In genomic region chr5:112064956-112065355, GRCh38 we compare ENCODE assay signal across 29 cellular contexts.
DNase-seq lines count a peak whose midpoint lies in the region; ATAC-seq, FAIRE-seq and TF ChIP-seq lines count a peak whose summit lies in the region.
"Had no signal": no experiment of that assay in that cellular context is flagged by ENCODE, and none has a peak within 500 bp of the region (broad histone marks: within the 10 kb centered on the region; RNA-seq: fewer than 3 reads in every experiment).

No MANE protein-coding gene starts in this region.

- CTCF ChIA-PET in GM12878 (lab: Yijun Ruan, JAX): interaction anchor here (0.6 to 1.0 kb wide), 2 partner anchors 81 to 237 kb away, joined by 3 read pairs; no protein-coding TSS in a partner anchor

- H3K36me3 ChIP-seq in GM12878 (ENCODE audit: control insufficient read depth in 2 of 2, insufficient read depth in 2 of 2, low read length in 1 of 2) (no peaks in the 10 kb centered on the region), gastroesophageal sphincter (no peaks in the 10 kb centered on the region)
- H3K36me3 ChIP-seq: neutrophil, prostate gland, sigmoid colon, thyroid gland had no signal

- no peaks in the 10 kb centered on the region for H4K20me1 ChIP-seq in GM12878 (ENCODE audit: control insufficient read depth, insufficient read depth)

- DNase-seq in GM12878 (ENCODE audit: low read depth, low spot score) (peak; percentile 3), NCI-H1417 (lab: John Stamatoyannopoulos, UW) (no peak)
- DNase-seq: activated CD4-positive, alpha-beta T cell treated with anti-CD3 and anti-CD28 coated beads for 4 hours; activated naive CD4-positive, alpha-beta T cell treated with Interleukin-2 at 50 U/mL for 16 hours; activated T-cell treated with anti-CD3 and anti-CD28 coated beads, Interleukin-2, amount 50 U/mL, for 72 hours; effector CD8-positive, alpha-beta T cell; erythroblast; foreskin keratinocyte; H7; Karpas-422; left colon; mesenchymal stem cell; NCI-H1092; NCI-H187 treated with DMSO at 0.1 percent for 48 hours; NCI-H524 treated with DMSO at 0.1 percent for 48 hours; RPMI8226; sigmoid colon; stimulated activated CD4-positive, alpha-beta T cell treated with anti-CD3 and anti-CD28 coated beads, Interleukin-15, amount 100 ng/mL, for 24 hours; stimulated activated naive CD8-positive, alpha-beta T cell treated with anti-CD3 and anti-CD28 coated beads, Interleukin-15, amount 100 ng/mL, for 72 hours; thyroid gland had no signal

- no peak for TF ChIP-seq RAD21 in GM12878 (IDR thresholded peaks at IDR 0.05; ENCODE audit: insufficient read depth, low read depth, low read length)

- no peak for FAIRE-seq in GM12878 (lab: Jason Lieb, UNC)
- FAIRE-seq: colon, D721Med had no signal

- H3K27me3 ChIP-seq in GM12878 (replicated peaks in 1 of 2; ENCODE audit: control insufficient read depth in 2 of 2, insufficient read depth in 2 of 2, low read length in 1 of 2) (no peaks in the 10 kb centered on the region), gastroesophageal sphincter (no peaks in the 10 kb centered on the region)
- H3K27me3 ChIP-seq: foreskin keratinocyte, neutrophil, sigmoid colon, thyroid gland had no signal

- H2AFZ ChIP-seq in GM12878 (ENCODE audit: control insufficient read depth, low read depth, low read length): no peak overlapping the region

- SMC1A ChIA-PET in GM12878 (lab: Charles Lee; ENCODE audit: uncharacterized antibody, unreplicated experiment): interaction anchor here (1.5 kb wide), 1 partner anchor 12 kb away, joined by 6 read pairs; no protein-coding TSS in a partner anchor

- no TSS peak for BruUV-seq in GM12878 (replicated peaks; lab: Mats Ljungman, UMichigan)

- TF ChIP-seq POLR2A in GM12878 (IDR thresholded peaks at IDR 0.05; ENCODE audit: low read depth, low read length): no peak
- TF ChIP-seq POLR2A in gastroesophageal sphincter (IDR thresholded peaks at IDR 0.05): no peak

- intact Hi-C loops in GM12878 (cut with micrococcal nuclease; ENCODE audit: unreplicated experiment): no loop called here

- no peak for TF ChIP-seq CTCF in GM12878 (IDR thresholded peaks at IDR 0.05 in 2 of 3, conservative IDR thresholded peaks at IDR 0.05 in 1 of 3; ENCODE audit: control insufficient read depth in 2 of 3, extremely low read depth in 1 of 3, insufficient read depth in 1 of 3, low read depth in 3 of 3, low read length in 3 of 3)
- no peak for TF ChIP-seq CTCF in gastroesophageal sphincter (IDR thresholded peaks at IDR 0.05)

- H3K9me3 ChIP-seq in GM12878 (replicated peaks; ENCODE audit: control insufficient read depth, insufficient read depth, low read length) (no peaks in the 10 kb centered on the region), gastroesophageal sphincter (no peaks in the 10 kb centered on the region)
- H3K9me3 ChIP-seq: neutrophil, prostate gland, sigmoid colon, thyroid gland had no signal

- H3K79me2 ChIP-seq in GM12878 (ENCODE audit: control insufficient read depth, insufficient read depth, low read length): no peaks in the 10 kb centered on the region

- H3K27ac ChIP-seq in GM12878 (ENCODE audit: control insufficient read depth, insufficient read depth) (no peak overlapping the region), gastroesophageal sphincter (no peak overlapping the region)
- H3K27ac ChIP-seq: foreskin keratinocyte, neutrophil, prostate gland, sigmoid colon, thyroid gland had no signal

- H3K4me3 ChIP-seq in GM12878 (no peak overlapping the region), gastroesophageal sphincter (no peak overlapping the region)
- H3K4me3 ChIP-seq: prostate gland, sigmoid colon, thyroid gland had no signal

- ATAC-seq in GM18520 (IDR thresholded peaks at IDR 0.05; ENCODE audit: unreplicated experiment): peak; percentile 34
- ATAC-seq in GM21390 (IDR thresholded peaks at IDR 0.05; ENCODE audit: unreplicated experiment): peak; percentile 66
- ATAC-seq in HG02885 (IDR thresholded peaks at IDR 0.05; ENCODE audit: poor library complexity, unreplicated experiment): peak; percentile 87
- peak; percentile 72 for ATAC-seq in GM12878
- no peak for ATAC-seq in GM19023 (IDR thresholded peaks at IDR 0.05; ENCODE audit: unreplicated experiment)
- ATAC-seq in gastroesophageal sphincter: no peak
- ATAC-seq: activated T-cell treated with anti-CD3 and anti-CD28 coated beads, Interleukin-2, amount 50 U/mL, for 72 hours; foreskin keratinocyte; left colon; stimulated activated naive CD8-positive, alpha-beta T cell treated with anti-CD3 and anti-CD28 coated beads, Interleukin-15, amount 100 ng/mL, for 72 hours had no signal

- RAD21 ChIA-PET in GM12878 (lab: Charles Lee; ENCODE audit: unreplicated experiment): interaction anchor here (1.3 kb wide), 1 partner anchor 39 kb away, joined by 3 read pairs; no protein-coding TSS in a partner anchor

- no peak overlapping the region for H3K9ac ChIP-seq in GM12878 (ENCODE audit: control insufficient read depth, insufficient read depth, low read length)

- TF ChIP-seq EP300 in GM12878 (IDR thresholded peaks at IDR 0.05; ENCODE audit: borderline replicate concordance in 1 of 2, control insufficient read depth in 1 of 2, low read depth in 2 of 2, low read length in 2 of 2) (no peak), gastroesophageal sphincter (IDR thresholded peaks at IDR 0.05) (no peak)

- H3K4me2 ChIP-seq in GM12878 (ENCODE audit: control insufficient read depth, insufficient read depth): no peak overlapping the region

- in situ Hi-C loops in GM12878 (cut with MboI): no loop called here

- H3K4me1 ChIP-seq in GM12878 (ENCODE audit: control insufficient read depth, insufficient read depth, low read length): no peaks in the 10 kb centered on the region; the same call in 1 of the 2 replicates
- no peaks in the 10 kb centered on the region for H3K4me1 ChIP-seq in gastroesophageal sphincter
- H3K4me1 ChIP-seq: foreskin keratinocyte, prostate gland, sigmoid colon, thyroid gland had no signal

- 47% methylated on average over 2 of the region's 2 CpGs for WGBS in GM12878 (ENCODE audit: insufficient coverage, insufficient replicate concordance, low lambda C conversion rate, missing lambda C conversion rate)
- 92 to 94% methylated on average over 2 of the region's 2 CpGs for WGBS in gastroesophageal sphincter (ENCODE audit: low coverage in 1 of 2), 2 donors

- POLR2A ChIA-PET in GM12878 (lab: Charles Lee): no interaction called here

TF ChIP-seq in GM12878, 131 proteins besides CTCF, POLR2A, EP300 and RAD21 (continues in another document):
- no peak for TF ChIP-seq SREBF2 (IDR thresholded peaks at IDR 0.05; ENCODE audit: low read length)
- TF ChIP-seq JUNB (IDR thresholded peaks at IDR 0.05): peak; percentile 74
- TF ChIP-seq TAF1 (IDR thresholded peaks at IDR 0.05; ENCODE audit: borderline replicate concordance, low read depth, low read length): no peak
- TF ChIP-seq BHLHE40 (IDR thresholded peaks at IDR 0.05; ENCODE audit: borderline replicate concordance in 1 of 2, low read depth in 2 of 2, low read length in 1 of 2): no peak
- TF ChIP-seq NFIC (IDR thresholded peaks at IDR 0.05; ENCODE audit: low read depth, low read length): peak; percentile 48; the same call in 1 of the 2 replicates
- TF ChIP-seq ATF7 (IDR thresholded peaks at IDR 0.05; ENCODE audit: low read depth): no peak
- TF ChIP-seq, protein P1, sequence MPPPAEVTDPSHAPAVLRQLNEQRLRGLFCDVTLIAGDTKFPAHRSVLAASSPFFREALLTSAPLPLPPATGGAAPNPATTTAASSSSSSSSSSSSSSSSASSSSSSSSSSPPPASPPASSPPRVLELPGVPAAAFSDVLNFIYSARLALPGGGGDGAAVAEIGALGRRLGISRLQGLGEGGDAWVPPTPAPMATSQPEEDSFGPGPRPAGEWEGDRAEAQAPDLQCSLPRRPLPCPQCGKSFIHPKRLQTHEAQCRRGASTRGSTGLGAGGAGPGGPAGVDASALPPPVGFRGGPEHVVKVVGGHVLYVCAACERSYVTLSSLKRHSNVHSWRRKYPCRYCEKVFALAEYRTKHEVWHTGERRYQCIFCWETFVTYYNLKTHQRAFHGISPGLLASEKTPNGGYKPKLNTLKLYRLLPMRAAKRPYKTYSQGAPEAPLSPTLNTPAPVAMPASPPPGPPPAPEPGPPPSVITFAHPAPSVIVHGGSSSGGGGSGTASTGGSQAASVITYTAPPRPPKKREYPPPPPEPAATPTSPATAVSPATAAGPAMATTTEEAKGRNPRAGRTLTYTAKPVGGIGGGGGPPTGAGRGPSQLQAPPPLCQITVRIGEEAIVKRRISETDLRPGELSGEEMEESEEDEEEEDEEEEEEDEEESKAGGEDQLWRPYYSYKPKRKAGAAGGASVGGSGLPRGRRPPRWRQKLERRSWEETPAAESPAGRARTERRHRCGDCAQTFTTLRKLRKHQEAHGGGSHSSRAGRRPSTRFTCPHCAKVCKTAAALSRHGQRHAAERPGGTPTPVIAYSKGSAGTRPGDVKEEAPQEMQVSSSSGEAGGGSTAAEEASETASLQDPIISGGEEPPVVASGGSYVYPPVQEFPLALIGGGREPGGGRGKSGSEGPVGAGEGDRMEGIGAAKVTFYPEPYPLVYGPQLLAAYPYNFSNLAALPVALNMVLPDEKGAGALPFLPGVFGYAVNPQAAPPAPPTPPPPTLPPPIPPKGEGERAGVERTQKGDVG (CRISPR knock-in tag; IDR thresholded peaks at IDR 0.05): no peak
- no peak for TF ChIP-seq ZNF217 (IDR thresholded peaks at IDR 0.05)
- TF ChIP-seq IRF5 (IDR thresholded peaks at IDR 0.05; ENCODE audit: borderline replicate concordance): no peak
- no peak for TF ChIP-seq CBFB (IDR thresholded peaks at IDR 0.05; ENCODE audit: low read depth)
- TF ChIP-seq RCOR1 (conservative IDR thresholded peaks at IDR 0.05; ENCODE audit: low read depth, low read length): no peak
- peak; percentile 45; the same call in 1 of the 2 replicates for TF ChIP-seq BCL11A (IDR thresholded peaks at IDR 0.05; ENCODE audit: low read depth, low read length)
- TF ChIP-seq RFX5 (IDR thresholded peaks at IDR 0.05; ENCODE audit: low read depth, low read length): no peak
- TF ChIP-seq CREM (IDR thresholded peaks at IDR 0.05; ENCODE audit: low read depth): peak; percentile 40; the same call in 1 of the 2 replicates
- TF ChIP-seq ZNF622 (IDR thresholded peaks at IDR 0.05): no peak
- TF ChIP-seq ZNF274 (IDR thresholded peaks at IDR 0.05; ENCODE audit: insufficient read depth, insufficient read length): no peak

Comparison
In these comparisons a context has a peak if more than half of its experiments do, and no peak if none do; other contexts are left out.
1. ATAC-seq: peak in GM18520 (single experiment), GM21390 (single experiment), HG02885 (single experiment) and GM12878 (single experiment); none in GM19023 (single experiment) and gastroesophageal sphincter (single experiment).